19 cellular contexts compared by ENCODE assay signal in genomic region chr16:12332553-12332952, GRCh38.
"Had no signal": no experiment of that assay in that cellular context is flagged by ENCODE, and none has a peak within 500 bp of the region (broad histone marks: within the 10 kb centered on the region; RNA-seq: fewer than 3 reads in every experiment).

No MANE protein-coding gene starts in this region.

- H3K27me3 Mint-ChIP-seq: memory B cell; stimulated activated naive CD8-positive, alpha-beta T cell treated with anti-CD3 and anti-CD28 coated beads, Interleukin-15, amount 100 ng/mL, for 72 hours had no signal

- H3K36me3 Mint-ChIP-seq: natural killer cell; stimulated activated effector memory CD8-positive, alpha-beta T cell treated with anti-CD3 and anti-CD28 coated beads, Interleukin-12 subunit alpha, Interleukin-12 subunit beta, amount 100 ng/mL, for 72 hours had no signal

- H3K27ac Mint-ChIP-seq: memory B cell; natural killer cell; stimulated activated effector memory CD8-positive, alpha-beta T cell treated with anti-CD3 and anti-CD28 coated beads, Interleukin-12 subunit alpha, Interleukin-12 subunit beta, amount 100 ng/mL, for 72 hours had no signal

- H3K4me3 Mint-ChIP-seq: memory B cell; natural killer cell; neural crest cell; stimulated activated effector memory CD8-positive, alpha-beta T cell treated with anti-CD3 and anti-CD28 coated beads, Interleukin-12 subunit alpha, Interleukin-12 subunit beta, amount 100 ng/mL, for 72 hours; stimulated activated naive CD8-positive, alpha-beta T cell treated with anti-CD3 and anti-CD28 coated beads, Interleukin-15, amount 100 ng/mL, for 72 hours had no signal

- DNase-seq: dorsolateral prefrontal cortex; effector CD4-positive, alpha-beta T cell; hypothalamus; kidney; natural killer cell; psoas muscle; right cardiac atrium; sigmoid colon; stimulated activated CD4-positive, alpha-beta T cell treated with anti-CD3 and anti-CD28 coated beads, Interleukin-2, amount 100 ng/mL, for 24 hours; stimulated activated CD4-positive, alpha-beta T cell treated with anti-CD3 and anti-CD28 coated beads, Interleukin-4, amount 100 ng/mL, for 24 hours; stimulated activated naive CD8-positive, alpha-beta T cell treated with anti-CD3 and anti-CD28 coated beads, Interleukin-15, amount 100 ng/mL, for 72 hours; transverse colon; upper lobe of right lung had no signal

- FAIRE-seq: colon, frontal cortex, kidney had no signal

- H3K9me3 Mint-ChIP-seq: memory B cell; natural killer cell; neural crest cell; stimulated activated effector memory CD8-positive, alpha-beta T cell treated with anti-CD3 and anti-CD28 coated beads, Interleukin-12 subunit alpha, Interleukin-12 subunit beta, amount 100 ng/mL, for 72 hours; stimulated activated naive CD8-positive, alpha-beta T cell treated with anti-CD3 and anti-CD28 coated beads, Interleukin-15, amount 100 ng/mL, for 72 hours had no signal

- ATAC-seq: left lobe of liver; natural killer cell; psoas muscle; right cardiac atrium; stimulated activated effector memory CD8-positive, alpha-beta T cell treated with anti-CD3 and anti-CD28 coated beads, Interleukin-12 subunit alpha, Interleukin-12 subunit beta, amount 100 ng/mL, for 72 hours; stimulated activated naive CD8-positive, alpha-beta T cell treated with anti-CD3 and anti-CD28 coated beads, Interleukin-15, amount 100 ng/mL, for 72 hours; upper lobe of right lung had no signal

- H3K4me1 Mint-ChIP-seq: neural crest cell had no signal
